Comparison of ENCODE assay signal across 21 cellular contexts in genomic region chr11:7538466-7539454, GRCh38. TPM values are rescaled to one million over a fixed set of nuclear protein-coding genes. Genes with fewer than 3 reads are reported as not detected.
DNase-seq lines count a peak whose midpoint lies in the region; ATAC-seq and TF ChIP-seq lines count a peak whose summit lies in the region.
"Had no signal": no experiment of that assay in that cellular context is flagged by ENCODE, and none has a peak within 500 bp of the region (broad histone marks: within the 10 kb centered on the region; RNA-seq: fewer than 3 reads in every experiment).

No MANE protein-coding gene starts in this region.

- H3K27ac ChIP-seq in 22Rv1 (peak overlapping the region; percentile 70), neural progenitor cell (no peak overlapping the region), body of pancreas (no peak overlapping the region)
- H3K27ac ChIP-seq in CD4-positive, alpha-beta T cell (ENCODE audit: low read depth, low read length): no peak overlapping the region
- H3K27ac ChIP-seq: ascending aorta, dorsolateral prefrontal cortex, foreskin keratinocyte, parathyroid adenoma had no signal

- H3K36me3 ChIP-seq in neural progenitor cell (no peaks in the 10 kb centered on the region), body of pancreas (replicated peaks in 1 of 2; ENCODE audit: insufficient read depth in 1 of 2, low read depth in 2 of 2) (no peaks in the 10 kb centered on the region)
- H3K36me3 ChIP-seq: ascending aorta had no signal

- no peaks in the 10 kb centered on the region for H4K20me1 ChIP-seq in neural progenitor cell (ENCODE audit: low read depth)

- peaks cover 97% of the 10 kb centered on the region for H3K4me1 Mint-ChIP-seq in CD4-positive, alpha-beta T cell (ENCODE audit: low read depth)
- H3K4me1 Mint-ChIP-seq in dendritic cell treated with granulocyte-macrophage colony-stimulating factor and Interleukin-4, amounts not matched to agents 40 ng/mL and 50 ng/mL, for 4 days (ENCODE audit: low read depth): peaks cover 83% of the 10 kb centered on the region
- peaks cover 13% of the 10 kb centered on the region for H3K4me1 Mint-ChIP-seq in neural progenitor cell

- no peaks in the 10 kb centered on the region for H3K36me3 Mint-ChIP-seq in CD4-positive, alpha-beta T cell (ENCODE audit: low read depth)
- H3K36me3 Mint-ChIP-seq in dendritic cell treated with granulocyte-macrophage colony-stimulating factor and Interleukin-4, amounts not matched to agents 40 ng/mL and 50 ng/mL, for 4 days (ENCODE audit: low read depth): peaks cover 96% of the 10 kb centered on the region
- no peaks in the 10 kb centered on the region for H3K36me3 Mint-ChIP-seq in neural progenitor cell
- H3K36me3 Mint-ChIP-seq: WTC11 had no signal

- no peak for DNase-seq in CD4-positive, alpha-beta T cell
- DNase-seq in neural progenitor cell (ENCODE audit: low spot score) (peak; percentile 25), SIG-M5 treated with dmso at 0.1 percent for 504 hours (lab: John Stamatoyannopoulos, UW; ENCODE audit: unreplicated experiment) (no peak), epidermal melanocyte (ENCODE audit: insufficient read length, low spot score) (no peak), body of pancreas (no peak)
- DNase-seq: C1 segment of cervical spinal cord, dorsolateral prefrontal cortex, foreskin keratinocyte, GDM1, NCI-H1105 treated with DMSO at 0.1 percent for 48 hours, NCI-H510A, SK-N-SH had no signal

- no peaks in the 10 kb centered on the region for H3K79me2 ChIP-seq in neural progenitor cell (ENCODE audit: low read depth)

- H3K9me3 Mint-ChIP-seq in CD4-positive, alpha-beta T cell: no peaks in the 10 kb centered on the region
- H3K9me3 Mint-ChIP-seq in dendritic cell treated with granulocyte-macrophage colony-stimulating factor and Interleukin-4, amounts not matched to agents 40 ng/mL and 50 ng/mL, for 4 days: no peaks in the 10 kb centered on the region
- H3K9me3 Mint-ChIP-seq in neural progenitor cell: no peaks in the 10 kb centered on the region
- H3K9me3 Mint-ChIP-seq: GM23338, WTC11 had no signal

- H3K27me3 ChIP-seq in CD4-positive, alpha-beta T cell (ENCODE audit: control insufficient read depth, insufficient read depth, low read length): no peaks in the 10 kb centered on the region
- no peaks in the 10 kb centered on the region for H3K27me3 ChIP-seq in neural progenitor cell
- no peaks in the 10 kb centered on the region for H3K27me3 ChIP-seq in body of pancreas
- H3K27me3 ChIP-seq: ascending aorta, dorsolateral prefrontal cortex had no signal

- H3K4me1 ChIP-seq in neural progenitor cell (peaks cover 16% of the 10 kb centered on the region), body of pancreas (peaks cover 4% of the 10 kb centered on the region)
- H3K4me1 ChIP-seq: ascending aorta, foreskin keratinocyte had no signal

- ATAC-seq in CD4-positive, alpha-beta T cell (ENCODE audit: poor library complexity): no peak
- ATAC-seq in GM18517 (IDR thresholded peaks at IDR 0.05; ENCODE audit: unreplicated experiment) (no peak), body of pancreas (no peak)
- ATAC-seq: foreskin keratinocyte, GM23338, K562, WTC11 had no signal

- 80 to 87% methylated on average over 12 of the region's 12 CpGs for WGBS in body of pancreas, 2 donors

- no peak overlapping the region for H3K9ac ChIP-seq in neural progenitor cell
- H3K9ac ChIP-seq: parathyroid adenoma, SK-N-SH had no signal

- CTCF ChIA-PET in CD4-positive, alpha-beta T cell (lab: Charles Lee): interaction anchor here (0.9 to 1.0 kb wide), 2 partner anchors 25 to 49 kb away, joined by 3 read pairs; partner anchors contain the start of gene PPFIBP2

- H3K4me3 Mint-ChIP-seq in CD4-positive, alpha-beta T cell: peak overlapping the region; percentile 40
- H3K4me3 Mint-ChIP-seq in dendritic cell treated with granulocyte-macrophage colony-stimulating factor and Interleukin-4, amounts not matched to agents 40 ng/mL and 50 ng/mL, for 4 days: no peak overlapping the region
- no peak overlapping the region for H3K4me3 Mint-ChIP-seq in neural progenitor cell
- H3K4me3 Mint-ChIP-seq: GM23338, WTC11 had no signal

- H3K27ac Mint-ChIP-seq in CD4-positive, alpha-beta T cell: peak overlapping the region; percentile 4
- H3K27ac Mint-ChIP-seq in dendritic cell treated with granulocyte-macrophage colony-stimulating factor and Interleukin-4, amounts not matched to agents 40 ng/mL and 50 ng/mL, for 4 days: peak overlapping the region; percentile 13
- peak overlapping the region; percentile 24 for H3K27ac Mint-ChIP-seq in neural progenitor cell
- H3K27ac Mint-ChIP-seq: GM23338, WTC11 had no signal

- H3K4me2 ChIP-seq in neural progenitor cell: peak overlapping the region; percentile 25
- H3K4me2 ChIP-seq: GM23338, SK-N-SH had no signal

- no peak overlapping the region for H2AFZ ChIP-seq in neural progenitor cell (replicated peaks)
- H2AFZ ChIP-seq: GM23338, parathyroid adenoma had no signal

- H3F3A ChIP-seq in neural progenitor cell (ENCODE audit: low read depth): no peaks in the 10 kb centered on the region

- H3K9me3 ChIP-seq in CD4-positive, alpha-beta T cell (ENCODE audit: control insufficient read depth, low read length): no peaks in the 10 kb centered on the region
- H3K9me3 ChIP-seq in neural progenitor cell (ENCODE audit: low read depth) (no peaks in the 10 kb centered on the region), body of pancreas (no peaks in the 10 kb centered on the region)
- H3K9me3 ChIP-seq: ascending aorta, SK-N-SH had no signal

- no peak for TF ChIP-seq POLR2A in body of pancreas (IDR thresholded peaks at IDR 0.05)

- no peak overlapping the region for H3K4me3 ChIP-seq in neural progenitor cell
- no peak overlapping the region for H3K4me3 ChIP-seq in body of pancreas
- H3K4me3 ChIP-seq: ascending aorta, dorsolateral prefrontal cortex, GM23338, K562 had no signal

- POLR2A ChIA-PET in CD4-positive, alpha-beta T cell (lab: Charles Lee): interaction anchor here (1.1 to 1.9 kb wide), 3 partner anchors 18 to 25 kb away, joined by 3 to 8 read pairs (median 7); partner anchors contain the start of gene PPFIBP2

- TF ChIP-seq CTCF in 22Rv1 (IDR thresholded peaks at IDR 0.05) (no peak), neural progenitor cell (IDR thresholded peaks at IDR 0.05) (no peak), body of pancreas (IDR thresholded peaks at IDR 0.05) (no peak)
- TF ChIP-seq CTCF in CD4-positive, alpha-beta T cell (IDR thresholded peaks at IDR 0.05): no peak

- H3K27me3 Mint-ChIP-seq in CD4-positive, alpha-beta T cell: no peaks in the 10 kb centered on the region
- H3K27me3 Mint-ChIP-seq in dendritic cell treated with granulocyte-macrophage colony-stimulating factor and Interleukin-4, amounts not matched to agents 40 ng/mL and 50 ng/mL, for 4 days: peaks cover 1% of the 10 kb centered on the region
- H3K27me3 Mint-ChIP-seq in neural progenitor cell (ENCODE audit: insufficient read depth, low read depth): peaks cover 11% of the 10 kb centered on the region

- intact Hi-C loops in CD4-positive, alpha-beta T cell (cut with DNase I, micrococcal nuclease): no loop called here
- intact Hi-C loops in dendritic cell treated with granulocyte-macrophage colony-stimulating factor and Interleukin-4, amounts not matched to agents 40 ng/mL and 50 ng/mL, for 4 days (cut with micrococcal nuclease): no loop called here
- intact Hi-C loops in body of pancreas (cut with DNase I): no loop called here

RNA-seq across cellular contexts. Expression of gene PPFIBP2, which starts 25.0 kb away (rescaled TPM):
- total RNA-seq in CD4-positive, alpha-beta T cell: 10 to 100 TPM; 27.0 to 35.9 TPM
- total RNA-seq in neural progenitor cell (ENCODE audit: low replicate concordance) (4.6 and 8.7 TPM in 2 replicates), body of pancreas (10 to 100 TPM; 34.9 to 35.3 TPM)

RNA-seq across cellular contexts. Expression of gene OLFML1, which starts 53.5 kb away (rescaled TPM):
- not detected for total RNA-seq in CD4-positive, alpha-beta T cell
- total RNA-seq in neural progenitor cell (ENCODE audit: low replicate concordance): not detected in 2 replicates
- 1 to 10 TPM; 2.3 to 3.6 TPM for total RNA-seq in body of pancreas
- total RNA-seq: foreskin keratinocyte, GM23338, K562, mononuclear cell, WTC11 had no signal
